ENCODE assay signal across 9 cellular contexts in the genomic region with DNA sequence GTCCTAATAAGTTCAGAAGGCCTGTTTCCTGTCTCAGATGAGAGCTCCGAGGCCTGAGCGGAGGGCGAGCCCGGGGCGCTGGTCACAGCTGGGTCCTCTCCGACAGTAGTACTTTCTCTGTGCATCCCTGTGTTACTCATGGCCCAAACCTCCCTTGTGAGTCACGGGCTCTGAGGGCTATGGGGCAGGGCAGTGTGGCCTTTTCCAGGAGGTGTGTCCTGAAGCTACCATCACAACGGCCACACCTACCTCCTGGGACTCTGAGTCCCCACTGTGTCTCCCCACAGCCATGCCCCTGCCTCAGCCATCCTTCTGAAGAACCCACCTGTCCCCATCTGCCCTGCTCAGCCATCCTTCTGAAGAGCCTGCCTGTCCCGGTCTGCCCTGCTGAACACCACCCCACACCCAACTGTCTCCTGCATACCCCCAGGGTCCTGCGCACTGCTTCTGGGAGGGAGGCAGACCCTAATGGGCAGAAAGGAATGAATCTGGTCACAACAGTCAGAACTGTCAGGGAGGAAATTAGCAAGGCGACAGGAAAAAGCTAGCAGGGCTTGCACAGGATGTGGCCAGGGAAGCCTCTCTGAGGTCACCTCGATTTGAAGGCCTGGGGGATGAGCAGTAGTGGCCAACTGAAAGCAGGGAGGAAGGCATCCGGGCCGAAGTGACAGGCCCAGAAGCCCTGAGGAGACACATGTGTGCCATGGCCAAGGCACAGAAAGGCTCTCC.
DNase-seq lines count a peak whose midpoint lies in the region; ATAC-seq and TF ChIP-seq lines count a peak whose summit lies in the region.
"Had no signal": no experiment of that assay in that cellular context is flagged by ENCODE, and none has a peak within 500 bp of the region (broad histone marks: within the 10 kb centered on the region; RNA-seq: fewer than 3 reads in every experiment).

No MANE protein-coding gene starts in this region.

- no peak for TF ChIP-seq CTCF in NB4 (IDR thresholded peaks at IDR 0.05; ENCODE audit: low read depth, low read length)
- no peak for TF ChIP-seq CTCF in epithelial cell of esophagus (IDR thresholded peaks at IDR 0.05; ENCODE audit: insufficient read depth, low read depth, low read length, missing control alignments)
- no peak for TF ChIP-seq CTCF in thyroid gland (IDR thresholded peaks at IDR 0.05)

- 80 to 86% methylated on average over 14 of the region's 14 CpGs for WGBS in thyroid gland, 2 donors

- H3K4me3 ChIP-seq in NB4 (ENCODE audit: low read depth, low read length) (no peak overlapping the region), epithelial cell of esophagus (ENCODE audit: low read length) (no peak overlapping the region), thyroid gland (replicated peaks in 1 of 3) (no peak overlapping the region)

- intact Hi-C loops in thyroid gland (cut with DNase I): no loop called here

- H3K27ac ChIP-seq in thyroid gland: no peak overlapping the region
- H3K27ac ChIP-seq: epithelial cell of prostate had no signal

- ATAC-seq in GM19467 (IDR thresholded peaks at IDR 0.05; ENCODE audit: unreplicated experiment) (peak; percentile 49), HG02763 (IDR thresholded peaks at IDR 0.05; ENCODE audit: unreplicated experiment) (no peak), HG03039 (IDR thresholded peaks at IDR 0.05; ENCODE audit: unreplicated experiment) (no peak)

- H3K9me3 ChIP-seq in thyroid gland: no peaks in the 10 kb centered on the region

- no peaks in the 10 kb centered on the region for H3K36me3 ChIP-seq in thyroid gland

- H3K27me3 ChIP-seq in thyroid gland: no peaks in the 10 kb centered on the region

- DNase-seq in AG08396 (ENCODE audit: low spot score) (peak; percentile 48), NB4 (ENCODE audit: low read depth) (peak; percentile 64), epithelial cell of esophagus (ENCODE audit: low read depth) (peak; percentile 46), thyroid gland (no peak), NCI-H345 treated with DMSO at 0.1 percent for 48 hours (lab: John Stamatoyannopoulos, UW; ENCODE audit: unreplicated experiment) (no peak)

- TF ChIP-seq POLR2A in NB4 (IDR thresholded peaks at IDR 0.05; ENCODE audit: extremely low read depth, insufficient read length) (no peak), thyroid gland (IDR thresholded peaks at IDR 0.05) (no peak)

- H3K4me1 ChIP-seq in thyroid gland: peaks cover 4 to 23% of the 10 kb centered on the region in 2 donors

Comparison
In these comparisons a context has a peak if more than half of its experiments do, and no peak if none do; other contexts are left out.
1. DNase-seq: peak in AG08396 (single experiment), NB4 (single experiment) and epithelial cell of esophagus (single experiment); none in thyroid gland (0 of 2) and NCI-H345 treated with DMSO at 0.1 percent for 48 hours (single experiment).